21 cellular contexts compared by ENCODE assay signal in genomic region chr3:32316319-32316718, GRCh38.
"Had no signal": no experiment of that assay in that cellular context is flagged by ENCODE, and none has a peak within 500 bp of the region (broad histone marks: within the 10 kb centered on the region; RNA-seq: fewer than 3 reads in every experiment).

No MANE protein-coding gene starts in this region.

- DNase-seq: activated CD4-positive, alpha-beta T cell treated with anti-CD3 and anti-CD28 coated beads for 4 hours; activated CD4-positive, alpha-beta T cell treated with anti-CD3 and anti-CD28 coated beads, Interleukin-2, amount 50 U/mL, for 4 hours; activated CD8-positive, alpha-beta memory T cell treated with anti-CD3 and anti-CD28 coated beads, Interleukin-2, amount 50 U/mL, for 48 hours; activated CD8-positive, alpha-beta T cell treated with anti-CD3 and anti-CD28 coated beads, Interleukin-2, amount 10 ng/mL, durations not matched to agents 7 days and 5 days; activated T-cell treated with anti-CD3 and anti-CD28 coated beads, Interleukin-2, amount 50 U/mL, for 1 hour; aorta; central memory CD4-positive, alpha-beta T cell; MM.1S; NCI-H1105; NCI-H1436; NCI-H2029 treated with DMSO at 0.1 percent for 48 hours; NCI-H345; NCI-H510A; PC-3; SHP77; SW 1271 had no signal

- H3K27me3 Mint-ChIP-seq: activated naive CD4-positive, alpha-beta T cell treated with anti-CD3 and anti-CD28 coated beads, Interleukin-2, amount 50 U/mL, for 24 hours had no signal

- H3K4me3 ChIP-seq: breast epithelium, SJSA1 had no signal

- H3K4me1 ChIP-seq: SJSA1 had no signal

- ATAC-seq: activated CD4-positive, CD25-positive, alpha-beta regulatory T cell treated with anti-CD3 and anti-CD28 coated beads, Interleukin-2, amount 50 U/mL, for 24 hours; activated CD8-positive, alpha-beta T cell treated with anti-CD3 and anti-CD28 coated beads, Interleukin-2, amount 10 ng/mL, durations not matched to agents 7 days and 5 days; PC-3; SK-N-SH treated with all-trans-retinoic acid at 6 μM for 48 hours had no signal

- H3K27ac ChIP-seq: breast epithelium, SJSA1 had no signal

- H3K4me3 Mint-ChIP-seq: activated CD8-positive, alpha-beta T cell treated with anti-CD3 and anti-CD28 coated beads, Interleukin-2, amount 10 ng/mL, durations not matched to agents 7 days and 5 days; activated naive CD4-positive, alpha-beta T cell treated with anti-CD3 and anti-CD28 coated beads, Interleukin-2, amount 50 U/mL, for 24 hours had no signal

- H3K27me3 ChIP-seq: breast epithelium, SJSA1 had no signal

- H3K36me3 ChIP-seq: breast epithelium, SJSA1 had no signal

- H3K9me3 ChIP-seq: breast epithelium, SJSA1 had no signal

- H3K27ac Mint-ChIP-seq: activated CD8-positive, alpha-beta T cell treated with anti-CD3 and anti-CD28 coated beads, Interleukin-2, amount 10 ng/mL, durations not matched to agents 7 days and 5 days; activated naive CD4-positive, alpha-beta T cell treated with anti-CD3 and anti-CD28 coated beads, Interleukin-2, amount 50 U/mL, for 24 hours had no signal

- H3K9me3 Mint-ChIP-seq: activated naive CD4-positive, alpha-beta T cell treated with anti-CD3 and anti-CD28 coated beads, Interleukin-2, amount 50 U/mL, for 24 hours had no signal
